8 cellular contexts compared by ENCODE assay signal in the genomic region with DNA sequence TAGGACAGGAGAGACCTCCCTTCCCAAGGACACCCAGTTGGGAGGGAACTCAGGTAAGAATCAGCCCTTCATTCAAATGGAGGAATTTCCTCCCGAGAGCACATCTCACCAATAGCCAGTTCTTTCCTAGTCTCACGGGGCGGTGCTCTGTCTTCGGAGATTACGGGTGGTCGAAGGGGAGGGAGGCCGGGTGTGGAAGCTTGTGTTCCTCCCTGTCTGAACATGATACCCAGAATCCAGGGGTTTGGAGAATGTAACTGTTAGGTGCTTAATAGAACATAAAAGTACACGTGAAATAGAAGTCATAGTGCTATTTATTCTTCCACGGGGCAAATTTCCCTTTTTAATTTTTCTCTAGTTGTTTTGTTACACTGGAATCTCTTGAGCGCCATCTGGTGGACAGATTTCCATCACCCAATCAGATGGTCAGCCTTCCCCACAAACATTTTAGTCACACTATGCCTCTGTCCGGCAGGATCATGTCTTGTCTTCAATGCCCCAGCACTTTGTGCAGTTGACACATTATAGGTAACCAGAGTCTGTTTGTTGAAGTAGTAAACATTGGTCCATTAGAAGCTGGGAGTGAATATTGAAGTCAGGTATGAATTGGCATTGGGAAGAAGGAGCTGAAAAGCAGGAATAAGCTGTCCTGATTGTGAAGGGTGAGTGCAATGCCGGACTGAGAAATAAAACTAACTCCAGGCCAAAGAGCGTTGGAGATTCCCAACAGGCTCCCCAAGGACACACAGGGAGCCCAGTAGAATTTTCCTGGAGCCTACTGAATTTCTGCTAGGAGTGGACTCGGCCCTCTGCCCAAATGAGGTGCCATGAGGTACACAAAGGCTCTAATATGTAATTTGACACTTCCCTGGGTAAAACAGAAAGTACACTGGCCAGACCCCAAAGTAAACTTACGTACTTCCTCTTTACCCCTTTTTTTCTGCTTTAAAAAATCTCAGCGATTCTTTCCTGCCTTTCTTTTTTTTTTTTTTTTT. TPM values are rescaled to one million over a fixed set of nuclear protein-coding genes. Genes with fewer than 3 reads are reported as not detected.
DNase-seq lines count a peak whose midpoint lies in the region; ATAC-seq lines count a peak whose summit lies in the region.

No MANE protein-coding gene starts in this region.

- ATAC-seq in HG03045 (IDR thresholded peaks at IDR 0.05; ENCODE audit: unreplicated experiment) (peak; percentile 49), GM21576 (IDR thresholded peaks at IDR 0.05; ENCODE audit: unreplicated experiment) (no peak)

- in situ Hi-C loops in G401 (cut with HindIII; ENCODE audit: low sequenced_read_pairs): no loop called here

- peak; percentile 85 for DNase-seq in G401 (ENCODE audit: low spot score)
- DNase-seq in NCI-H345 (lab: John Stamatoyannopoulos, UW): peak; percentile 88
- peak; percentile 57 for DNase-seq in activated CD4-positive, CD25-positive, alpha-beta regulatory T cell treated with anti-CD3 and anti-CD28 coated beads, Interleukin-2, amount 50 U/mL, for 72 hours
- peak; percentile 66 for DNase-seq in cerebellum (ENCODE audit: low spot score)
- peak; percentile 86 for DNase-seq in kidney tubule cell (ENCODE audit: low spot score)
- peak; percentile 62 for DNase-seq in stimulated activated CD4-positive, alpha-beta T cell treated with anti-CD3 and anti-CD28 coated beads, Interleukin-1b, Interleukin-23, amount 100 ng/mL, for 48 hours

RNA-seq across cellular contexts. Expression of a gene that starts 27.6 kb away (rescaled TPM):
- total RNA-seq in G401 (2014; rRNA removed; shearing (Covaris generic)): 2.6 and 4.5 TPM in 2 replicates
- total RNA-seq in cerebellum: 28.3 TPM

RNA-seq across cellular contexts. Expression of a gene that starts 36.1 kb away (rescaled TPM):
- total RNA-seq in G401 (2014; rRNA removed; shearing (Covaris generic)): 180 and 181 TPM in 2 replicates
- total RNA-seq in cerebellum: 36.2 TPM
